Comparison of ENCODE assay signal across 1 cellular context in the genomic region with DNA sequence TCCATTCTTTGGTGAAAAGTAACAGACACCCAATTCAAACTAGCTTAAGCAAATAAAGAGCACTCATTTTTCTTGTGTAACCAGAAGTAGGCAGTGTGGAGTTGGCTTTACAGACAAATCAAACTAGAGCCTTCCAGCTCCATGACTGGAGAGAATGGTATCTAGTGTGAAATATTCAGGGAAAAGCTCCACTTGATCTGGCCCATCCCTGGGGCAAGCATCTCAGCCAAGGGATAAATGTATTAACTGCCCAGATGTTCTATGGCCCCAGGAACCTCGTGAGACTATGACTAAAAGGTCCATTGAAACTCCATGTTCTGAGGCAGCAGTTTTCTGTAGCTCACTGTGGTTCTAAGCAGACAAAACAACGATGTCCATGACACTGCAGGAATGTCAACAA.
TF ChIP-seq lines count a peak whose summit lies in the region.

No MANE protein-coding gene starts in this region.

TF ChIP-seq in IMR-90, 13 proteins besides CTCF, POLR2A, EP300 and RAD21 (continued from another document):
- TF ChIP-seq, protein P1, sequence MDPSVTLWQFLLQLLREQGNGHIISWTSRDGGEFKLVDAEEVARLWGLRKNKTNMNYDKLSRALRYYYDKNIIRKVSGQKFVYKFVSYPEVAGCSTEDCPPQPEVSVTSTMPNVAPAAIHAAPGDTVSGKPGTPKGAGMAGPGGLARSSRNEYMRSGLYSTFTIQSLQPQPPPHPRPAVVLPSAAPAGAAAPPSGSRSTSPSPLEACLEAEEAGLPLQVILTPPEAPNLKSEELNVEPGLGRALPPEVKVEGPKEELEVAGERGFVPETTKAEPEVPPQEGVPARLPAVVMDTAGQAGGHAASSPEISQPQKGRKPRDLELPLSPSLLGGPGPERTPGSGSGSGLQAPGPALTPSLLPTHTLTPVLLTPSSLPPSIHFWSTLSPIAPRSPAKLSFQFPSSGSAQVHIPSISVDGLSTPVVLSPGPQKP (IDR thresholded peaks at IDR 0.05; ENCODE audit: borderline replicate concordance, low read depth, low read length), result no peak
- no peak for TF ChIP-seq CHD1 (IDR thresholded peaks at IDR 0.05; ENCODE audit: low read depth, low read length)
TF ChIP-seq in IMR-90: peak in this region for 0.
